In the genomic region with DNA sequence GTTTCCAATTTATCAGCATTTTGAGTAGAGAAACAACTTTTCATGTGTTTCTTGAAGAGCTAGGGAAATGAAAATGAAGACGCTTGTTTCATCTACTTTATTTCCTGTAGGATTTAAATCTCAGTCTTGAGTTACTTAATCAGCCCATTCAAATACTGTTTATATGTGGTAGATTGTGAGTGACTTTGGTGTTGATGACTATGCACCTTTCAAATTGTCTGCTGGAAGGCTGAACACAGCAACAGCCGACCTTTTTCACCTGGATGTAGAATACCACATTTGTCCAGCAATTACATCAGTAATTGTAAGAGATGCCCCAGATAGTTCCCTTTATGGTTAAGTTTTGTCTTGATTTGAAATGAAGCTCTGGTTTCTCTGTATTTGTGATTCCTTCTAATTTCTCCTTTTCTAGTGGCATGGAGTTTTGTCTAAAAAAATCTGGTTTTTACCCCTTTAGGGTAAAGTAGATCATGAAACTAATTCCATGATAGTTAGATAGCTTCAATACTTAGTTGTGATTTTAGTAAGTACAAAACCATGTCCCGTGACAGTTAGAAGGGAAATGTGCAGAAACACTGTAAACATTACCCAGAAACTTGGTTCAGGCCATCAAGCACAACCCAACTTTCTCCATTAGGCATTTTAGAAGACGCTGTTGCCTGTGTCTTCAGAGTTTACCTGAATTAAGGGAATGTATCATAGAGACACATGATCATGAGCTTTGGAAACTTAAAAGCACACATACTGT, we compare ENCODE assay signal across 12 cellular contexts.
DNase-seq lines count a peak whose midpoint lies in the region; ATAC-seq and TF ChIP-seq lines count a peak whose summit lies in the region.
"Had no signal": no experiment of that assay in that cellular context is flagged by ENCODE, and none has a peak within 500 bp of the region (broad histone marks: within the 10 kb centered on the region; RNA-seq: fewer than 3 reads in every experiment).

No MANE protein-coding gene starts in this region.

- no peaks in the 10 kb centered on the region for H3K27me3 Mint-ChIP-seq in chondrocyte (ENCODE audit: low read depth)
- H3K27me3 Mint-ChIP-seq: activated B cell treated with CpG ODN at 0.5 μM for 24 hours, progenitor cell of endocrine pancreas had no signal

- no peak for TF ChIP-seq CTCF in chondrocyte (IDR thresholded peaks at IDR 0.05)

- peaks cover 68% of the 10 kb centered on the region for H3K4me1 Mint-ChIP-seq in chondrocyte (ENCODE audit: low read depth)
- H3K4me1 Mint-ChIP-seq: activated B cell treated with CpG ODN at 0.5 μM for 24 hours had no signal

- H3K4me3 Mint-ChIP-seq in chondrocyte (ENCODE audit: unreplicated experiment) = no peak overlapping the region
- H3K4me3 Mint-ChIP-seq: activated B cell treated with CpG ODN at 0.5 μM for 24 hours had no signal

- peak; percentile 31 for ATAC-seq in GM18868 (IDR thresholded peaks at IDR 0.05; ENCODE audit: unreplicated experiment)
- ATAC-seq in GM21737 (IDR thresholded peaks at IDR 0.05; ENCODE audit: unreplicated experiment) = peak; percentile 53
- ATAC-seq in HG03108 (IDR thresholded peaks at IDR 0.05; ENCODE audit: unreplicated experiment) = peak; percentile 55
- ATAC-seq in Right ventricle myocardium superior (ENCODE audit: poor library complexity) = no peak

- H3K36me3 Mint-ChIP-seq in chondrocyte (ENCODE audit: low read depth) = no peaks in the 10 kb centered on the region

- H3K9me3 Mint-ChIP-seq in chondrocyte (ENCODE audit: low read depth) = peaks cover 2% of the 10 kb centered on the region
- H3K9me3 Mint-ChIP-seq: activated B cell treated with CpG ODN at 0.5 μM for 24 hours had no signal

- intact Hi-C loops in Right ventricle myocardium superior (cut with DNase I) = no loop called here

- DNase-seq in chondrocyte (ENCODE audit: low spot score) (no peak), Right ventricle myocardium superior (no peak), DMS114 treated with DMSO at 0.1 percent for 48 hours (lab: John Stamatoyannopoulos, UW; ENCODE audit: unreplicated experiment) (no peak), DMS53 (lab: John Stamatoyannopoulos, UW) (no peak)
- no peak for DNase-seq in stimulated activated CD4-positive, alpha-beta T cell treated with anti-CD3 and anti-CD28 coated beads, Interleukin-2, amount 100 ng/mL, for 24 hours
- DNase-seq: activated B cell treated with CpG ODN at 0.5 μM for 24 hours, NCI-H1694 treated with DMSO at 0.1 percent for 48 hours, transverse colon had no signal

- peak overlapping the region; percentile 69 for H3K27ac Mint-ChIP-seq in chondrocyte (ENCODE audit: unreplicated experiment)
- H3K27ac Mint-ChIP-seq: activated B cell treated with CpG ODN at 0.5 μM for 24 hours, progenitor cell of endocrine pancreas had no signal
